In genomic region chr2:133026536-133027177, GRCh38 we compare ENCODE assay signal across 22 cellular contexts.
A peak's percentile ranks its signal among the peaks of the same experiment; 100 is the strongest.
DNase-seq lines count a peak whose midpoint lies in the region; ATAC-seq, FAIRE-seq and TF ChIP-seq lines count a peak whose summit lies in the region.
"Had no signal": no experiment of that assay in that cellular context is flagged by ENCODE, and none has a peak within 500 bp of the region (broad histone marks: within the 10 kb centered on the region; RNA-seq: fewer than 3 reads in every experiment).

No MANE protein-coding gene starts in this region.

- H3K9me3 Mint-ChIP-seq in activated CD8-positive, alpha-beta T cell treated with anti-CD3 and anti-CD28 coated beads, Interleukin-2, amount 10 ng/mL, durations not matched to agents 7 days and 5 days (ENCODE audit: insufficient read depth): peaks cover 4% of the 10 kb centered on the region
- H3K9me3 Mint-ChIP-seq: stimulated activated naive B cell treated with anti-CD40 and anti-IgM and Interleukin-4, amounts not matched to agents 10 μg/mL and 1 μg/mL and 100 μg/mL, for 72 hours; type B pancreatic cell had no signal

- H3K9me3 ChIP-seq in mammary epithelial cell (replicated peaks; ENCODE audit: insufficient read depth, low read length) (no peaks in the 10 kb centered on the region), iPS DF 6.9 (ENCODE audit: control insufficient read depth, insufficient read depth, low read length) (no peaks in the 10 kb centered on the region)
- H3K9me3 ChIP-seq: ascending aorta, esophagus squamous epithelium, psoas muscle had no signal

- CTCF ChIA-PET in mammary epithelial cell (lab: Charles Lee; ENCODE audit: low non-redundant PET): no interaction called here
- CTCF ChIA-PET in activated CD8-positive, alpha-beta T cell treated with anti-CD3 and anti-CD28 coated beads, Interleukin-2, amount 10 ng/mL, durations not matched to agents 7 days and 5 days (lab: Charles Lee): no interaction called here

- no peaks in the 10 kb centered on the region for H3K36me3 Mint-ChIP-seq in activated CD8-positive, alpha-beta T cell treated with anti-CD3 and anti-CD28 coated beads, Interleukin-2, amount 10 ng/mL, durations not matched to agents 7 days and 5 days (ENCODE audit: low read depth)
- H3K36me3 Mint-ChIP-seq: natural killer cell; stimulated activated naive B cell treated with anti-CD40 and anti-IgM and Interleukin-4, amounts not matched to agents 10 μg/mL and 1 μg/mL and 100 μg/mL, for 72 hours; type B pancreatic cell had no signal

- DNase-seq in T47D (ENCODE audit: low read depth in 1 of 2, low spot score in 1 of 2) (peak; percentile 13 to 52), mammary epithelial cell (no peak), astrocyte of the hippocampus (ENCODE audit: low read depth, low spot score) (peak; percentile 63), iPS DF 6.9 (ENCODE audit: low read depth, low spot score) (peak; percentile 20), urothelium cell line (ENCODE audit: low spot score) (peak; percentile 22), NCI-H2029 (lab: John Stamatoyannopoulos, UW) (no peak), head of caudate nucleus (no peak)
- no peak for DNase-seq in activated CD8-positive, alpha-beta T cell treated with anti-CD3 and anti-CD28 coated beads, Interleukin-2, amount 10 ng/mL, durations not matched to agents 7 days and 5 days
- DNase-seq: dermis blood vessel endothelial cell; esophagus squamous epithelium; natural killer cell; NCI-H2029 treated with DMSO at 0.1 percent for 48 hours; psoas muscle; SIG-M5; stimulated activated CD4-positive, alpha-beta T cell treated with anti-CD3 and anti-CD28 coated beads, Interleukin-12 subunit alpha, Interleukin-12 subunit beta, amount 100 ng/mL, for 4 hours; stimulated activated naive B cell treated with anti-CD40 and anti-IgM and Interleukin-4, amounts not matched to agents 10 μg/mL and 1 μg/mL and 100 μg/mL, for 72 hours; T-helper 9 cell had no signal

- no peak overlapping the region for H3K4me2 ChIP-seq in mammary epithelial cell (ENCODE audit: insufficient read depth, low read depth, low read length)

- TF ChIP-seq CTCF in mammary epithelial cell (conservative IDR thresholded peaks at IDR 0.05 in 1 of 2, IDR thresholded peaks at IDR 0.05 in 1 of 2; ENCODE audit: extremely low read depth in 1 of 2, insufficient read depth in 1 of 2, low read depth in 1 of 2, low read length in 2 of 2): no peak

- dilution Hi-C loops in mammary epithelial cell (cut with HindIII; ENCODE audit: low sequenced_read_pairs): no loop called here

- no peak for FAIRE-seq in urothelium cell line (lab: Jason Lieb, UNC)
- FAIRE-seq: G401.6, GM12891 had no signal

- intact Hi-C loops in mammary epithelial cell (cut with micrococcal nuclease): no loop called here
- intact Hi-C loops in head of caudate nucleus (cut with DNase I): no loop called here

- no TSS peak for BruUV-seq in mammary epithelial cell (replicated peaks; lab: Mats Ljungman, UMichigan)

- ATAC-seq in activated CD8-positive, alpha-beta T cell treated with anti-CD3 and anti-CD28 coated beads, Interleukin-2, amount 10 ng/mL, durations not matched to agents 7 days and 5 days: no peak
- ATAC-seq: natural killer cell; psoas muscle; stimulated activated naive B cell treated with anti-CD40 and anti-IgM and Interleukin-4, amounts not matched to agents 10 μg/mL and 1 μg/mL and 100 μg/mL, for 72 hours had no signal

- H3K4me3 Mint-ChIP-seq in activated CD8-positive, alpha-beta T cell treated with anti-CD3 and anti-CD28 coated beads, Interleukin-2, amount 10 ng/mL, durations not matched to agents 7 days and 5 days: no peak overlapping the region
- H3K4me3 Mint-ChIP-seq: natural killer cell; stimulated activated naive B cell treated with anti-CD40 and anti-IgM and Interleukin-4, amounts not matched to agents 10 μg/mL and 1 μg/mL and 100 μg/mL, for 72 hours; type B pancreatic cell had no signal

- no peak overlapping the region for H3K9ac ChIP-seq in mammary epithelial cell (ENCODE audit: insufficient read depth, low read length)

- H3K27me3 Mint-ChIP-seq in activated CD8-positive, alpha-beta T cell treated with anti-CD3 and anti-CD28 coated beads, Interleukin-2, amount 10 ng/mL, durations not matched to agents 7 days and 5 days (ENCODE audit: low read depth): no peaks in the 10 kb centered on the region
- H3K27me3 Mint-ChIP-seq: stimulated activated naive B cell treated with anti-CD40 and anti-IgM and Interleukin-4, amounts not matched to agents 10 μg/mL and 1 μg/mL and 100 μg/mL, for 72 hours; type B pancreatic cell had no signal

- no peak overlapping the region for H2AFZ ChIP-seq in mammary epithelial cell (ENCODE audit: low read depth, low read length)

- H3K4me1 Mint-ChIP-seq in activated CD8-positive, alpha-beta T cell treated with anti-CD3 and anti-CD28 coated beads, Interleukin-2, amount 10 ng/mL, durations not matched to agents 7 days and 5 days (ENCODE audit: low read depth): no peaks in the 10 kb centered on the region
- H3K4me1 Mint-ChIP-seq: natural killer cell; stimulated activated naive B cell treated with anti-CD40 and anti-IgM and Interleukin-4, amounts not matched to agents 10 μg/mL and 1 μg/mL and 100 μg/mL, for 72 hours had no signal

- no peaks in the 10 kb centered on the region for H3K79me2 ChIP-seq in mammary epithelial cell (ENCODE audit: insufficient read depth, low read length)

- no peaks in the 10 kb centered on the region for H4K20me1 ChIP-seq in mammary epithelial cell (ENCODE audit: insufficient read depth, low read length)

- no peak overlapping the region for H3K27ac ChIP-seq in mammary epithelial cell (ENCODE audit: insufficient read depth, low read depth, low read length)
- H3K27ac ChIP-seq in iPS DF 6.9 (ENCODE audit: low read length): no peak overlapping the region
- H3K27ac ChIP-seq: ascending aorta, esophagus squamous epithelium, psoas muscle had no signal

- H3K4me1 ChIP-seq in mammary epithelial cell (ENCODE audit: insufficient read depth, low read length) (no peaks in the 10 kb centered on the region), iPS DF 6.9 (ENCODE audit: control insufficient read depth, insufficient read depth, low read length) (peaks cover 1% of the 10 kb centered on the region; the same call in 1 of the 2 replicates)
- H3K4me1 ChIP-seq: ascending aorta, esophagus squamous epithelium, psoas muscle had no signal

- H3K27me3 ChIP-seq in mammary epithelial cell (ENCODE audit: insufficient read depth, low read length) (no peaks in the 10 kb centered on the region), iPS DF 6.9 (ENCODE audit: control insufficient read depth, insufficient read depth, low read length) (no peaks in the 10 kb centered on the region)
- H3K27me3 ChIP-seq: ascending aorta, esophagus squamous epithelium had no signal

- H3K4me3 ChIP-seq in mammary epithelial cell (replicated peaks in 1 of 3; ENCODE audit: insufficient read depth in 1 of 3, low read depth in 2 of 3, low read length in 3 of 3) (no peak overlapping the region), iPS DF 6.9 (ENCODE audit: low read length) (no peak overlapping the region)
- H3K4me3 ChIP-seq: ascending aorta, esophagus squamous epithelium, lung, psoas muscle had no signal

- in situ Hi-C loops in T47D (cut with HindIII; ENCODE audit: low pct_unique_long_range_greater_than_20kb, low sequenced_read_pairs): no loop called here
- in situ Hi-C loops in mammary epithelial cell (cut with MboI; ENCODE audit: low sequenced_read_pairs in 2 of 2): no loop called here

- no peaks in the 10 kb centered on the region for H3K36me3 ChIP-seq in mammary epithelial cell (ENCODE audit: insufficient read depth, low read length)
- H3K36me3 ChIP-seq in iPS DF 6.9 (ENCODE audit: control insufficient read depth, insufficient read depth, low read length): no peaks in the 10 kb centered on the region
- H3K36me3 ChIP-seq: ascending aorta, esophagus squamous epithelium had no signal

- H3K27ac Mint-ChIP-seq in activated CD8-positive, alpha-beta T cell treated with anti-CD3 and anti-CD28 coated beads, Interleukin-2, amount 10 ng/mL, durations not matched to agents 7 days and 5 days: no peak overlapping the region
- H3K27ac Mint-ChIP-seq: natural killer cell; stimulated activated naive B cell treated with anti-CD40 and anti-IgM and Interleukin-4, amounts not matched to agents 10 μg/mL and 1 μg/mL and 100 μg/mL, for 72 hours; type B pancreatic cell had no signal

- WGBS in mammary epithelial cell (ENCODE audit: low coverage, missing lambda C conversion rate): 60% methylated on average over 6 of the region's 6 CpGs
- no CpG with 5 or more reads among the region's 6 CpGs for WGBS in iPS DF 6.9 (ENCODE audit: insufficient coverage, insufficient read length)

- POLR2A ChIA-PET in activated CD8-positive, alpha-beta T cell treated with anti-CD3 and anti-CD28 coated beads, Interleukin-2, amount 10 ng/mL, durations not matched to agents 7 days and 5 days (lab: Charles Lee): no interaction called here

Comparison
In these comparisons a context has a peak if more than half of its experiments do, and no peak if none do; other contexts are left out.
1. DNase-seq: peak in T47D (2 of 2), astrocyte of the hippocampus (single experiment), iPS DF 6.9 (single experiment) and urothelium cell line (single experiment); none in mammary epithelial cell (single experiment), activated CD8-positive, alpha-beta T cell treated with anti-CD3 and anti-CD28 coated beads, Interleukin-2, amount 10 ng/mL, durations not matched to agents 7 days and 5 days (single experiment), NCI-H2029 (single experiment) and head of caudate nucleus (0 of 42).